Comparison of ENCODE assay signal across 14 cellular contexts in genomic region chr16:22326369-22326652, GRCh38. TPM values are rescaled to one million over a fixed set of nuclear protein-coding genes. Genes with fewer than 3 reads are reported as not detected.
DNase-seq lines count a peak whose midpoint lies in the region; ATAC-seq and TF ChIP-seq lines count a peak whose summit lies in the region.
"Had no signal": no experiment of that assay in that cellular context is flagged by ENCODE, and none has a peak within 500 bp of the region (broad histone marks: within the 10 kb centered on the region; RNA-seq: fewer than 3 reads in every experiment).

No MANE protein-coding gene starts in this region.

- peak overlapping the region; percentile 54 for H3K27ac Mint-ChIP-seq in activated CD8-positive, alpha-beta memory T cell treated with anti-CD3 and anti-CD28 coated beads, Interleukin-2, amount 10 ng/mL, durations not matched to agents 7 days and 5 days
- H3K27ac Mint-ChIP-seq in CD4-positive, alpha-beta memory T cell, result peak overlapping the region in 4 of 7 donors; percentile 6 to 51 (median 36)
- peak overlapping the region; percentile 37 for H3K27ac Mint-ChIP-seq in dendritic cell treated with granulocyte-macrophage colony-stimulating factor and Interleukin-4, amounts not matched to agents 40 ng/mL and 50 ng/mL, for 4 days
- H3K27ac Mint-ChIP-seq in CD14-positive monocyte, result peak overlapping the region in 1 of 7 donors; percentile 56

- peaks cover 16% of the 10 kb centered on the region for H3K36me3 Mint-ChIP-seq in activated CD8-positive, alpha-beta memory T cell treated with anti-CD3 and anti-CD28 coated beads, Interleukin-2, amount 10 ng/mL, durations not matched to agents 7 days and 5 days
- H3K36me3 Mint-ChIP-seq in CD4-positive, alpha-beta memory T cell, result peaks cover 10 to 67% of the 10 kb centered on the region in 2 donors
- H3K36me3 Mint-ChIP-seq in dendritic cell treated with granulocyte-macrophage colony-stimulating factor and Interleukin-4, amounts not matched to agents 40 ng/mL and 50 ng/mL, for 4 days (ENCODE audit: low read depth), result peaks cover 99% of the 10 kb centered on the region
- peaks cover 61 to 85% of the 10 kb centered on the region in 2 donors for H3K36me3 Mint-ChIP-seq in CD14-positive monocyte

- H3K27me3 Mint-ChIP-seq in activated CD8-positive, alpha-beta memory T cell treated with anti-CD3 and anti-CD28 coated beads, Interleukin-2, amount 10 ng/mL, durations not matched to agents 7 days and 5 days, result no peaks in the 10 kb centered on the region
- no peaks in the 10 kb centered on the region for H3K27me3 Mint-ChIP-seq in CD4-positive, alpha-beta memory T cell
- H3K27me3 Mint-ChIP-seq in dendritic cell treated with granulocyte-macrophage colony-stimulating factor and Interleukin-4, amounts not matched to agents 40 ng/mL and 50 ng/mL, for 4 days, result no peaks in the 10 kb centered on the region
- peaks cover 0 to 2% (median 0%) of the 10 kb centered on the region in 3 donors for H3K27me3 Mint-ChIP-seq in CD14-positive monocyte (ENCODE audit: low read depth in 3 of 3)
- H3K27me3 Mint-ChIP-seq: CD4-positive, alpha-beta T cell had no signal

- POLR2A ChIA-PET in CD4-positive, alpha-beta memory T cell (lab: Charles Lee; ENCODE audit: partially characterized antibody), result interaction anchor here (1.6 kb wide), 1 partner anchor 32 kb away, joined by 4 read pairs; no protein-coding TSS in a partner anchor

- no peaks in the 10 kb centered on the region for H3K27me3 ChIP-seq in CD4-positive, alpha-beta memory T cell (ENCODE audit: insufficient read depth, low read length)
- no peaks in the 10 kb centered on the region for H3K27me3 ChIP-seq in gastrocnemius medialis
- H3K27me3 ChIP-seq: BLaER1 treated with 17β-estradiol and CSF1 and Interleukin-3, amounts not matched to agents 10 nM and 100 nM had no signal

- peaks cover 60% of the 10 kb centered on the region for H3K36me3 ChIP-seq in CD4-positive, alpha-beta memory T cell (ENCODE audit: insufficient read depth, low read length)
- peaks cover 0 to 74% of the 10 kb centered on the region in 2 donors for H3K36me3 ChIP-seq in gastrocnemius medialis

- no peak for DNase-seq in activated CD8-positive, alpha-beta memory T cell treated with anti-CD3 and anti-CD28 coated beads, Interleukin-2, amount 10 ng/mL, durations not matched to agents 7 days and 5 days
- no peak for DNase-seq in activated CD8-positive, alpha-beta memory T cell treated with anti-CD3 and anti-CD28 coated beads, Interleukin-2, amount 50 U/mL, for 48 hours
- DNase-seq in CD4-positive, alpha-beta memory T cell, result no peak
- DNase-seq in gastrocnemius medialis (no peak), iPS-NIHi11 (ENCODE audit: low spot score) (no peak), CD14-positive monocyte (ENCODE audit: low spot score) (no peak)
- DNase-seq: ACHN; CD4-positive, alpha-beta T cell; DMS153; DMS79 treated with DMSO at 0.1 percent for 48 hours; EL had no signal

- no peak overlapping the region for H3K4me3 ChIP-seq in CD4-positive, alpha-beta memory T cell (ENCODE audit: low read length in 2 of 2)
- no peak overlapping the region for H3K4me3 ChIP-seq in gastrocnemius medialis
- H3K4me3 ChIP-seq: BLaER1 treated with 17β-estradiol and CSF1 and Interleukin-3, amounts not matched to agents 10 nM and 100 nM had no signal

- in situ Hi-C loops in gastrocnemius medialis (cut with MboI; ENCODE audit: low sequenced_read_pairs in 4 of 4), result loop anchor here in 2 of 4 donors (10.0 to 25.0 kb wide), 2 partner anchors 1139 to 1172 kb away; partner anchors contain the start of genes DNAH3 (in 1 of the 2) and LDAF1 (in 1 of the 2)

- H3K4me3 Mint-ChIP-seq in activated CD8-positive, alpha-beta memory T cell treated with anti-CD3 and anti-CD28 coated beads, Interleukin-2, amount 10 ng/mL, durations not matched to agents 7 days and 5 days, result no peak overlapping the region
- H3K4me3 Mint-ChIP-seq in CD4-positive, alpha-beta memory T cell, result no peak overlapping the region
- no peak overlapping the region for H3K4me3 Mint-ChIP-seq in dendritic cell treated with granulocyte-macrophage colony-stimulating factor and Interleukin-4, amounts not matched to agents 40 ng/mL and 50 ng/mL, for 4 days
- no peak overlapping the region for H3K4me3 Mint-ChIP-seq in CD14-positive monocyte
- H3K4me3 Mint-ChIP-seq: CD4-positive, alpha-beta T cell had no signal

- CTCF ChIA-PET in activated CD8-positive, alpha-beta memory T cell treated with anti-CD3 and anti-CD28 coated beads, Interleukin-2, amount 10 ng/mL, durations not matched to agents 7 days and 5 days (lab: Charles Lee), result interaction anchor here (0.6 kb wide), 1 partner anchor 111 kb away, joined by 3 read pairs; no protein-coding TSS in a partner anchor
- CTCF ChIA-PET in CD4-positive, alpha-beta memory T cell (lab: Charles Lee; ENCODE audit: partially characterized antibody), result interaction anchor here (0.9 to 1.5 kb wide), 3 partner anchors 8 to 31 kb away, joined by 3 read pairs; no protein-coding TSS in a partner anchor

- H3K9me3 ChIP-seq in CD4-positive, alpha-beta memory T cell (ENCODE audit: control insufficient read depth in 1 of 2, low read length in 2 of 2), result no peaks in the 10 kb centered on the region
- H3K9me3 ChIP-seq in gastrocnemius medialis, result no peaks in the 10 kb centered on the region
- H3K9me3 ChIP-seq: BLaER1 treated with 17β-estradiol and CSF1 and Interleukin-3, amounts not matched to agents 10 nM and 100 nM had no signal

- peaks cover 8% of the 10 kb centered on the region for H3K4me1 ChIP-seq in CD4-positive, alpha-beta memory T cell (ENCODE audit: insufficient read depth, low read length)
- peaks cover 10% of the 10 kb centered on the region in 2 donors for H3K4me1 ChIP-seq in gastrocnemius medialis

- peaks cover 1% of the 10 kb centered on the region for H3K4me1 Mint-ChIP-seq in activated CD8-positive, alpha-beta memory T cell treated with anti-CD3 and anti-CD28 coated beads, Interleukin-2, amount 10 ng/mL, durations not matched to agents 7 days and 5 days
- H3K4me1 Mint-ChIP-seq in CD4-positive, alpha-beta memory T cell, result peaks cover 7 to 23% (median 12%) of the 10 kb centered on the region in 4 donors
- H3K4me1 Mint-ChIP-seq in dendritic cell treated with granulocyte-macrophage colony-stimulating factor and Interleukin-4, amounts not matched to agents 40 ng/mL and 50 ng/mL, for 4 days (ENCODE audit: low read depth), result peaks cover 32% of the 10 kb centered on the region
- peaks cover 13% of the 10 kb centered on the region for H3K4me1 Mint-ChIP-seq in CD14-positive monocyte

- no peak overlapping the region for H3K27ac ChIP-seq in CD4-positive, alpha-beta memory T cell (ENCODE audit: low read depth, low read length)
- peak overlapping the region in 2 of 4 donors; percentile 11 to 54 for H3K27ac ChIP-seq in gastrocnemius medialis
- H3K27ac ChIP-seq: BLaER1 treated with 17β-estradiol and CSF1 and Interleukin-3, amounts not matched to agents 10 nM and 100 nM had no signal

- intact Hi-C loops in CD4-positive, alpha-beta memory T cell (cut with micrococcal nuclease), result no loop called here
- intact Hi-C loops in dendritic cell treated with granulocyte-macrophage colony-stimulating factor and Interleukin-4, amounts not matched to agents 40 ng/mL and 50 ng/mL, for 4 days (cut with micrococcal nuclease), result no loop called here
- intact Hi-C loops in gastrocnemius medialis (cut with DNase I; ENCODE audit: low total_unique reads) (no loop called here), CD14-positive monocyte (cut with micrococcal nuclease) (loop anchor here in 1 of 2 donors (10.0 kb wide), 2 partner anchors 48 to 88 kb away; partner anchors contain the start of gene CDR2)

- ATAC-seq in activated CD8-positive, alpha-beta memory T cell treated with anti-CD3 and anti-CD28 coated beads, Interleukin-2, amount 10 ng/mL, durations not matched to agents 7 days and 5 days, result no peak
- ATAC-seq in gastrocnemius medialis, result peak; percentile 33 to 61
- ATAC-seq: HCT116 had no signal

- TF ChIP-seq CTCF in gastrocnemius medialis (IDR thresholded peaks at IDR 0.05 in 4 of 5, conservative IDR thresholded peaks at IDR 0.05 in 1 of 5) (no peak), CD14-positive monocyte (IDR thresholded peaks at IDR 0.05) (no peak)

- no peak for TF ChIP-seq POLR2A in gastrocnemius medialis (IDR thresholded peaks at IDR 0.05)

- no peaks in the 10 kb centered on the region for H3K9me3 Mint-ChIP-seq in activated CD8-positive, alpha-beta memory T cell treated with anti-CD3 and anti-CD28 coated beads, Interleukin-2, amount 10 ng/mL, durations not matched to agents 7 days and 5 days (ENCODE audit: low read depth)
- no peaks in the 10 kb centered on the region for H3K9me3 Mint-ChIP-seq in CD4-positive, alpha-beta memory T cell
- H3K9me3 Mint-ChIP-seq in dendritic cell treated with granulocyte-macrophage colony-stimulating factor and Interleukin-4, amounts not matched to agents 40 ng/mL and 50 ng/mL, for 4 days, result no peaks in the 10 kb centered on the region
- no peaks in the 10 kb centered on the region for H3K9me3 Mint-ChIP-seq in CD14-positive monocyte
- H3K9me3 Mint-ChIP-seq: CD4-positive, alpha-beta T cell had no signal

RNA-seq across cellular contexts. Expression of gene POLR3E, which starts 29.1 kb away (rescaled TPM):
- 10 to 100 TPM; 56.5 to 88.0 TPM for total RNA-seq in activated CD8-positive, alpha-beta memory T cell treated with anti-CD3 and anti-CD28 coated beads, Interleukin-2, amount 10 ng/mL, durations not matched to agents 7 days and 5 days
- 10 to 100 TPM; 88.4 to 94.0 TPM for total RNA-seq in CD4-positive, alpha-beta memory T cell
- polyA plus RNA-seq in CD4-positive, alpha-beta memory T cell, result 10 to 100 TPM; 10.0 to 16.0 TPM
- 100 to 1,000 TPM; 105 to 182 (median 116) TPM for total RNA-seq in gastrocnemius medialis
- polyA plus RNA-seq in CD14-positive monocyte, result 1 to 10 TPM; 4.1 to 5.7 TPM

RNA-seq across cellular contexts. Expression of gene CDR2, which starts 48.1 kb away (rescaled TPM):
- 10 to 100 TPM; 42.5 to 49.1 TPM for total RNA-seq in activated CD8-positive, alpha-beta memory T cell treated with anti-CD3 and anti-CD28 coated beads, Interleukin-2, amount 10 ng/mL, durations not matched to agents 7 days and 5 days
- total RNA-seq in CD4-positive, alpha-beta memory T cell, result 10 to 100 TPM; 94.2 to 99.3 TPM
- polyA plus RNA-seq in CD4-positive, alpha-beta memory T cell, result 10 to 100 TPM; 57.9 to 95.8 TPM
- 1 to 10 TPM; 4.1 to 7.6 (median 7.3) TPM for total RNA-seq in gastrocnemius medialis
- 1 to 10 TPM; 2.5 to 4.8 TPM for polyA plus RNA-seq in CD14-positive monocyte

Comparison
In these comparisons a context has a peak if more than half of its experiments do, and no peak if none do; other contexts are left out.
1. RNA of gene CDR2, which starts 48.1 kb away (total RNA-seq): 94.2 to 99.3 TPM in CD4-positive, alpha-beta memory T cell and 42.5 to 49.1 TPM in activated CD8-positive, alpha-beta memory T cell treated with anti-CD3 and anti-CD28 coated beads, Interleukin-2, amount 10 ng/mL, durations not matched to agents 7 days and 5 days; 4.1 to 7.6 TPM in gastrocnemius medialis; every median in the first group is over 4 times any median in the second.